ENCODE assay signal across 12 cellular contexts in genomic region chr14:69651653-69652052, GRCh38. TPM values are rescaled to one million over a fixed set of nuclear protein-coding genes. Genes with fewer than 3 reads are reported as not detected.
DNase-seq lines count a peak whose midpoint lies in the region; ATAC-seq, FAIRE-seq and TF ChIP-seq lines count a peak whose summit lies in the region.
"Had no signal": no experiment of that assay in that cellular context is flagged by ENCODE, and none has a peak within 500 bp of the region (broad histone marks: within the 10 kb centered on the region; RNA-seq: fewer than 3 reads in every experiment).

No MANE protein-coding gene starts in this region.

- H3K4me3 ChIP-seq in CD8-positive, alpha-beta T cell (ENCODE audit: low read depth, low read length), result no peak overlapping the region
- H3K4me3 ChIP-seq in OCI-LY7 (ENCODE audit: low read depth, low read length, poor library complexity, severe bottlenecking) (no peak overlapping the region), osteoblast (ENCODE audit: insufficient read depth, low read length) (no peak overlapping the region)

- no peaks in the 10 kb centered on the region for H3K27me3 ChIP-seq in CD8-positive, alpha-beta T cell (ENCODE audit: insufficient read depth, low read length)
- no peaks in the 10 kb centered on the region for H3K27me3 ChIP-seq in osteoblast (ENCODE audit: insufficient read depth, low read length)

- BruUV-seq in OCI-LY7 (replicated peaks; lab: Mats Ljungman, UMichigan), result no TSS peak

- H3K27ac Mint-ChIP-seq in CD8-positive, alpha-beta T cell, result peak overlapping the region; percentile 21
- peak overlapping the region; percentile 95 for H3K27ac Mint-ChIP-seq in endothelial cell (ENCODE audit: unreplicated experiment)

- no peaks in the 10 kb centered on the region for H3K36me3 Mint-ChIP-seq in CD8-positive, alpha-beta T cell
- peaks cover 16% of the 10 kb centered on the region for H3K36me3 Mint-ChIP-seq in endothelial cell (ENCODE audit: low read depth, unreplicated experiment)

- no peaks in the 10 kb centered on the region for H3K9me3 Mint-ChIP-seq in CD8-positive, alpha-beta T cell
- no peaks in the 10 kb centered on the region for H3K9me3 Mint-ChIP-seq in endothelial cell (ENCODE audit: unreplicated experiment)

- POLR2A ChIA-PET in CD8-positive, alpha-beta T cell (lab: Charles Lee), result no interaction called here
- POLR2A ChIA-PET in OCI-LY7 (lab: Charles Lee), result interaction anchor here (0.5 kb wide), 1 partner anchor 12 kb away, joined by 5 read pairs; no protein-coding TSS in a partner anchor

- H3K4me1 Mint-ChIP-seq in CD8-positive, alpha-beta T cell (ENCODE audit: low read depth), result peaks cover 86% of the 10 kb centered on the region
- peaks cover 92% of the 10 kb centered on the region for H3K4me1 Mint-ChIP-seq in endothelial cell (ENCODE audit: unreplicated experiment)

- peaks cover 100% of the 10 kb centered on the region for H3K79me2 ChIP-seq in OCI-LY7 (ENCODE audit: insufficient read depth, low read depth, low read length)
- H3K79me2 ChIP-seq in osteoblast (ENCODE audit: insufficient read depth, low read length), result peaks cover 90% of the 10 kb centered on the region

- no peak for TF ChIP-seq POLR2A in GM12891 (IDR thresholded peaks at IDR 0.05; ENCODE audit: low read depth, low read length)

- no peak for DNase-seq in CD8-positive, alpha-beta T cell
- DNase-seq in OCI-LY7 (ENCODE audit: low spot score), result no peak
- DNase-seq in endothelial cell (ENCODE audit: low spot score), result no peak
- no peak for DNase-seq in osteoblast (ENCODE audit: insufficient read length, low spot score, missing footprints)
- no peak for DNase-seq in NCI-H128 (lab: John Stamatoyannopoulos, UW; ENCODE audit: unreplicated experiment)
- DNase-seq in GM12891 (ENCODE audit: insufficient read length, low spot score), result no peak
- no peak for DNase-seq in sciatic nerve (ENCODE audit: low spot score)
- no peak for DNase-seq in left lobe of liver (ENCODE audit: low spot score)
- DNase-seq: activated CD8-positive, alpha-beta memory T cell treated with anti-CD3 and anti-CD28 coated beads, Interleukin-2, amount 50 U/mL, for 48 hours; DMS53; NCI-H1105; RPMI8226 had no signal

- H3K4me2 ChIP-seq in OCI-LY7 (ENCODE audit: low read length) (peak overlapping the region; percentile 84), osteoblast (ENCODE audit: insufficient read depth, low read length) (peak overlapping the region; percentile 7)

- H4K20me1 ChIP-seq in OCI-LY7 (ENCODE audit: insufficient read depth, low read length) (peaks cover 72% of the 10 kb centered on the region), osteoblast (ENCODE audit: insufficient read depth, low read length) (peaks cover 55% of the 10 kb centered on the region)

- intact Hi-C loops in CD8-positive, alpha-beta T cell (cut with DNase I, micrococcal nuclease), result no loop called here
- intact Hi-C loops in OCI-LY7 (cut with micrococcal nuclease; ENCODE audit: unreplicated experiment) (no loop called here), sciatic nerve (cut with DNase I) (no loop called here)

- CTCF ChIA-PET in CD8-positive, alpha-beta T cell (lab: Charles Lee), result interaction anchor here (0.9 to 1.3 kb wide), 2 partner anchors 54 to 75 kb away, joined by 3 to 4 read pairs; no protein-coding TSS in a partner anchor
- CTCF ChIA-PET in OCI-LY7 (lab: Charles Lee; ENCODE audit: unreplicated experiment), result no interaction called here

- H3K27ac ChIP-seq in CD8-positive, alpha-beta T cell (ENCODE audit: low read depth, low read length), result no peak overlapping the region
- H3K27ac ChIP-seq in OCI-LY7 (ENCODE audit: low read depth, low read length, poor library complexity, severe bottlenecking), result peak overlapping the region; percentile 93
- peak overlapping the region; percentile 6 for H3K27ac ChIP-seq in osteoblast (ENCODE audit: low read depth, low read length)

- no peak for FAIRE-seq in GM12891 (lab: Jason Lieb, UNC)

- TF ChIP-seq CTCF in CD8-positive, alpha-beta T cell (IDR thresholded peaks at IDR 0.05), result no peak
- TF ChIP-seq CTCF in OCI-LY7 (conservative IDR thresholded peaks at IDR 0.05; ENCODE audit: low read length) (no peak), endothelial cell (IDR thresholded peaks at IDR 0.05; ENCODE audit: unreplicated experiment) (no peak), osteoblast (IDR thresholded peaks at IDR 0.05; ENCODE audit: extremely low read depth, low read depth, low read length) (no peak)

- no peaks in the 10 kb centered on the region for H3K9me3 ChIP-seq in CD8-positive, alpha-beta T cell (ENCODE audit: low read length)
- H3K9me3 ChIP-seq in OCI-LY7 (ENCODE audit: low read length) (no peaks in the 10 kb centered on the region), osteoblast (ENCODE audit: low read depth, low read length) (no peaks in the 10 kb centered on the region)

- H3K9me2 ChIP-seq in OCI-LY7 (ENCODE audit: insufficient read depth, low read length), result no peaks in the 10 kb centered on the region

- H3K36me3 ChIP-seq in CD8-positive, alpha-beta T cell (ENCODE audit: insufficient read depth, low read length), result no peaks in the 10 kb centered on the region
- H3K36me3 ChIP-seq in OCI-LY7 (ENCODE audit: insufficient read depth, low read length) (peaks cover 38% of the 10 kb centered on the region), osteoblast (ENCODE audit: insufficient read depth, low read length) (no peaks in the 10 kb centered on the region)

- peaks cover 57% of the 10 kb centered on the region for H3K4me1 ChIP-seq in CD8-positive, alpha-beta T cell (ENCODE audit: insufficient read depth, low read length)
- peaks cover 91% of the 10 kb centered on the region for H3K4me1 ChIP-seq in OCI-LY7 (ENCODE audit: insufficient read depth, low read length, poor library complexity, severe bottlenecking)
- peaks cover 45% of the 10 kb centered on the region for H3K4me1 ChIP-seq in osteoblast (ENCODE audit: insufficient read depth, low read length)

- no peak overlapping the region for H3K4me3 Mint-ChIP-seq in CD8-positive, alpha-beta T cell
- peak overlapping the region; percentile 42 for H3K4me3 Mint-ChIP-seq in endothelial cell (ENCODE audit: unreplicated experiment)

- H2AFZ ChIP-seq in OCI-LY7 (ENCODE audit: low read length) (no peak overlapping the region), osteoblast (ENCODE audit: low read length) (no peak overlapping the region)

- H3K27me3 Mint-ChIP-seq in CD8-positive, alpha-beta T cell (ENCODE audit: low read depth), result no peaks in the 10 kb centered on the region
- H3K27me3 Mint-ChIP-seq in endothelial cell (ENCODE audit: unreplicated experiment), result peaks cover 7% of the 10 kb centered on the region

- ATAC-seq in CD8-positive, alpha-beta T cell, result no peak
- ATAC-seq in sciatic nerve, result no peak
- no peak for ATAC-seq in left lobe of liver

TF ChIP-seq in GM12891, 5 proteins besides CTCF, POLR2A, EP300 and RAD21:
- no peak for TF ChIP-seq TAF1 (IDR thresholded peaks at IDR 0.05; ENCODE audit: low read depth, low read length)
- no peak for TF ChIP-seq POU2F2 (IDR thresholded peaks at IDR 0.05; ENCODE audit: low read depth, low read length)
- TF ChIP-seq POLR2AphosphoS5 (IDR thresholded peaks at IDR 0.05; ENCODE audit: low read depth, low read length), result no peak
- no peak for TF ChIP-seq PAX5 (IDR thresholded peaks at IDR 0.05; ENCODE audit: insufficient read depth, low read length, severe bottlenecking)
- TF ChIP-seq SPI1 (IDR thresholded peaks at IDR 0.05; ENCODE audit: low read depth, low read length), result no peak

RNA-seq across cellular contexts. Expression of gene SUSD6, which starts 40.3 kb away (rescaled TPM):
- 10 to 100 TPM; 86.4 to 92.2 TPM for total RNA-seq in CD8-positive, alpha-beta T cell
- total RNA-seq in OCI-LY7 (2014; rRNA removed; shearing (Covaris generic)), result 19.3 and 23.1 TPM in 2 replicates
- total RNA-seq in OCI-LY7 (2022) (40.9 and 43.6 TPM in 2 replicates), endothelial cell (ENCODE audit: unreplicated experiment) (71.5 TPM), osteoblast (17.1 and 17.7 TPM in 2 replicates), sciatic nerve (68.9 TPM), left lobe of liver (14.8 TPM)
- polyA plus RNA-seq in GM12891 (2012; ENCODE audit: low read depth, missing spikeins), result 24.1 TPM
